In the genomic region with DNA sequence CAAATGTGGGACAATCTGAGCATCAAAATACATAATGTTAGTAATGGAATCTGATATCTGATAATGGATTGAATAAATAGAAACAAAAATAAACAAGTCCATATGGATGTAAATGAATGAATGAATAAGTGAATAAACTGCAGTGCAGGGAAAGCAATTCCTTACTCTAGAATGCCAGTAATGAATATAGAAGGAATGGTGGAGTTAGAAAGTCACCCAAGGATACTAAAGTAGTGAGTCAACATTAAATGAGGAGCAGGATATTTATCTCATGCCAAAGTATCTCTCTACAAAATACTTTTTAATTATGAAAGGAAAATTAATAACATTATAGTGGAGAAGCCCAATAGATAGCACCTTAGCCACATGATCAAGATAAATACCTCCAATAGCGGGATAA, we compare ENCODE assay signal across 1 cellular context.
TF ChIP-seq lines count a peak whose summit lies in the region.

No MANE protein-coding gene starts in this region.

TF ChIP-seq in IMR-90, 13 proteins besides CTCF, POLR2A, EP300 and RAD21:
- no peak for TF ChIP-seq CEBPB (IDR thresholded peaks at IDR 0.05; ENCODE audit: low read depth, low read length)
- no peak for TF ChIP-seq SMC3 (IDR thresholded peaks at IDR 0.05; ENCODE audit: low read depth, low read length)
- TF ChIP-seq BHLHE40 (IDR thresholded peaks at IDR 0.05; ENCODE audit: low read depth, low read length), result no peak
- no peak for TF ChIP-seq FOS (IDR thresholded peaks at IDR 0.05; ENCODE audit: low read depth, low read length)
- TF ChIP-seq ELK1 (IDR thresholded peaks at IDR 0.05; ENCODE audit: borderline replicate concordance, low read depth, low read length), result no peak
- TF ChIP-seq RCOR1 (IDR thresholded peaks at IDR 0.05; ENCODE audit: insufficient replicate concordance, low read length), result no peak
- no peak for TF ChIP-seq NFE2L2 (IDR thresholded peaks at IDR 0.05; ENCODE audit: low read depth, low read length)
- TF ChIP-seq RFX5 (IDR thresholded peaks at IDR 0.05; ENCODE audit: low read depth, low read length), result no peak
- TF ChIP-seq, protein P1, sequence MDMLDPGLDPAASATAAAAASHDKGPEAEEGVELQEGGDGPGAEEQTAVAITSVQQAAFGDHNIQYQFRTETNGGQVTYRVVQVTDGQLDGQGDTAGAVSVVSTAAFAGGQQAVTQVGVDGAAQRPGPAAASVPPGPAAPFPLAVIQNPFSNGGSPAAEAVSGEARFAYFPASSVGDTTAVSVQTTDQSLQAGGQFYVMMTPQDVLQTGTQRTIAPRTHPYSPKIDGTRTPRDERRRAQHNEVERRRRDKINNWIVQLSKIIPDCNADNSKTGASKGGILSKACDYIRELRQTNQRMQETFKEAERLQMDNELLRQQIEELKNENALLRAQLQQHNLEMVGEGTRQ (IDR thresholded peaks at IDR 0.05; ENCODE audit: low read depth, low read length), result no peak
- TF ChIP-seq MXI1 (IDR thresholded peaks at IDR 0.05; ENCODE audit: borderline replicate concordance, low read depth, low read length), result no peak
- TF ChIP-seq MAFK (IDR thresholded peaks at IDR 0.05; ENCODE audit: low read depth, low read length), result no peak
